In genomic region chr22:43385770-43386641, GRCh38 we compare ENCODE assay signal across 7 cellular contexts. TPM values are rescaled to one million over a fixed set of nuclear protein-coding genes. Genes with fewer than 3 reads are reported as not detected.
DNase-seq lines count a peak whose midpoint lies in the region; ATAC-seq, FAIRE-seq and TF ChIP-seq lines count a peak whose summit lies in the region.

No MANE protein-coding gene starts in this region.

- H3K4me2 ChIP-seq in Loucy (ENCODE audit: low read depth, low read length, poor library complexity, severe bottlenecking): peak overlapping the region; percentile 45

- H4K20me1 ChIP-seq in Loucy (ENCODE audit: insufficient read depth, low read length, poor library complexity, severe bottlenecking): no peaks in the 10 kb centered on the region

- no peaks in the 10 kb centered on the region for H3K36me3 ChIP-seq in Loucy (ENCODE audit: insufficient read depth, low read length)
- H3K36me3 ChIP-seq in pancreas: no peaks in the 10 kb centered on the region
- H3K36me3 ChIP-seq in tibial nerve: no peaks in the 10 kb centered on the region

- DNase-seq in activated naive CD4-positive, alpha-beta T cell treated with Interleukin-2 at 50 U/mL for 16 hours: peak; percentile 70
- DNase-seq in globus pallidus (ENCODE audit: low spot score): peak; percentile 64
- peak; percentile 63 to 94 (median 82) for DNase-seq in pancreas
- DNase-seq in tibial nerve (ENCODE audit: low spot score in 2 of 2): peak; percentile 47 to 54

- no peaks in the 10 kb centered on the region for H3K79me2 ChIP-seq in Loucy (ENCODE audit: insufficient read depth, low read length)

- no peak for TF ChIP-seq EP300 in tibial nerve (IDR thresholded peaks at IDR 0.05)

- intact Hi-C loops in pancreas (cut with DNase I): loop anchor here (5.0 to 10.0 kb wide), 4 partner anchors 111 to 441 kb away; no protein-coding TSS in a partner anchor

- 7 to 10% methylated on average over 19 to 20 of the region's 20 CpGs for WGBS in pancreas, 2 donors
- 8 to 9% methylated on average over 15 to 19 of the region's 20 CpGs for WGBS in tibial nerve, 2 donors

- FAIRE-seq in pancreas (lab: Jason Lieb, UNC): no peak

- H3K4me1 ChIP-seq in Loucy (ENCODE audit: insufficient read depth, low read length, poor library complexity, severe bottlenecking): peaks cover 20% of the 10 kb centered on the region
- no peaks in the 10 kb centered on the region for H3K4me1 ChIP-seq in pancreas
- peaks cover 0 to 14% (median 0%) of the 10 kb centered on the region in 4 donors for H3K4me1 ChIP-seq in tibial nerve

- H3F3A ChIP-seq in Loucy (ENCODE audit: low read depth): no peaks in the 10 kb centered on the region

- H3K9me2 ChIP-seq in Loucy (replicated peaks; ENCODE audit: low read depth, low read length): no peaks in the 10 kb centered on the region

- H3K27ac ChIP-seq in pancreas (no peak overlapping the region), tibial nerve (no peak overlapping the region)

- H3K9me3 ChIP-seq in Loucy (ENCODE audit: insufficient read depth, low read depth, low read length) (no peaks in the 10 kb centered on the region), pancreas (no peaks in the 10 kb centered on the region), tibial nerve (no peaks in the 10 kb centered on the region)

- no peak overlapping the region for H3K9ac ChIP-seq in Loucy (ENCODE audit: low read depth, low read length, poor library complexity, severe bottlenecking)

- TF ChIP-seq CTCF in GM12872 (IDR thresholded peaks at IDR 0.05; ENCODE audit: insufficient read depth, low read depth, low read length) (peak; percentile 91), Loucy (conservative IDR thresholded peaks at IDR 0.05; ENCODE audit: low read length) (peak; percentile 93), pancreas (IDR thresholded peaks at IDR 0.05) (peak; percentile 73 to 92 (median 84)), tibial nerve (IDR thresholded peaks at IDR 0.05) (peak; percentile 85 to 94 (median 91))

- H3K4me3 ChIP-seq in Loucy (ENCODE audit: low read length, poor library complexity, severe bottlenecking) (peak overlapping the region; percentile 48), pancreas (no peak overlapping the region), tibial nerve (no peak overlapping the region)

- peak; percentile 97 for ATAC-seq in SK-N-SH treated with all-trans-retinoic acid at 6 μM for 48 hours
- peak; percentile 92 to 97 (median 96) for ATAC-seq in pancreas

- H3K27me3 ChIP-seq in Loucy (ENCODE audit: insufficient read depth, low read length, poor library complexity, severe bottlenecking) (no peaks in the 10 kb centered on the region), pancreas (peaks cover 0 to 4% (median 0%) of the 10 kb centered on the region in 4 donors), tibial nerve (peaks cover 0 to 22% of the 10 kb centered on the region in 2 donors)

- peak overlapping the region; percentile 71; the same call in 1 of the 2 replicates for H2AFZ ChIP-seq in Loucy (ENCODE audit: low read length)

- no peak for TF ChIP-seq POLR2A in tibial nerve (IDR thresholded peaks at IDR 0.05)

TF ChIP-seq in SK-N-SH treated with all-trans-retinoic acid at 6 μM for 48 hours, 23 proteins besides CTCF, POLR2A, EP300 and RAD21:
- TF ChIP-seq OSR1 (CRISPR knock-in tag; IDR thresholded peaks at IDR 0.05): no peak
- no peak for TF ChIP-seq TCF4 (CRISPR knock-in tag; IDR thresholded peaks at IDR 0.05; ENCODE audit: borderline replicate concordance)
- TF ChIP-seq ZNF565 (CRISPR knock-in tag; conservative IDR thresholded peaks at IDR 0.05; ENCODE audit: low read depth): no peak
- TF ChIP-seq CSRNP3 (CRISPR knock-in tag; IDR thresholded peaks at IDR 0.05): no peak
- TF ChIP-seq GLIS3 (CRISPR knock-in tag; IDR thresholded peaks at IDR 0.05): no peak
- no peak for TF ChIP-seq RARB (CRISPR knock-in tag; IDR thresholded peaks at IDR 0.05)
- no peak for TF ChIP-seq ESRRG (CRISPR knock-in tag; IDR thresholded peaks at IDR 0.05)
- TF ChIP-seq TOX (CRISPR knock-in tag; IDR thresholded peaks at IDR 0.05; ENCODE audit: borderline replicate concordance): no peak
- TF ChIP-seq SNAI2 (CRISPR knock-in tag; IDR thresholded peaks at IDR 0.05): no peak
- TF ChIP-seq ZC3H10 (CRISPR knock-in tag; IDR thresholded peaks at IDR 0.05): no peak
- TF ChIP-seq TSHZ2 (CRISPR knock-in tag; IDR thresholded peaks at IDR 0.05): no peak
- TF ChIP-seq ARNTL (CRISPR knock-in tag; IDR thresholded peaks at IDR 0.05; ENCODE audit: borderline replicate concordance, low read depth): no peak
TF ChIP-seq in SK-N-SH treated with all-trans-retinoic acid at 6 μM for 48 hours: peak in this region for 0.

RNA-seq across cellular contexts. Expression of gene MPPED1, which starts 25.8 kb away (rescaled TPM):
- total RNA-seq in pancreas: not detected
- polyA plus RNA-seq in pancreas: under 1 TPM in 1 of 2 donors, not detected in 1; 0.05 TPM
- total RNA-seq in tibial nerve: 1 to 10 TPM; 1.2 to 2.4 (median 1.8) TPM

RNA-seq across cellular contexts. Expression of gene SCUBE1, which starts 42.8 kb away (rescaled TPM):
- total RNA-seq in pancreas (under 1 TPM in 3 of 6 donors, not detected in 3; 0.12 to 0.41 (median 0.17) TPM), tibial nerve (100 to 1,000 TPM in 2 of 4 donors, 10 to 100 TPM in 2; 81.3 to 214 (median 141) TPM)
- under 1 TPM; 0.04 to 0.12 TPM for polyA plus RNA-seq in pancreas

Comparison
In these comparisons a context has a peak if more than half of its experiments do, and no peak if none do; other contexts are left out.
1. RNA of gene SCUBE1, which starts 42.8 kb away (total RNA-seq): 81.3 to 214 TPM in tibial nerve; 0.12 to 0.41 TPM in pancreas; every median in the first group is over 10 times any median in the second.
2. Peak in every context shown above with its lines, with median percentiles within 50 percentile points of each other: CTCF ChIP-seq and DNase-seq.